In the genomic region with DNA sequence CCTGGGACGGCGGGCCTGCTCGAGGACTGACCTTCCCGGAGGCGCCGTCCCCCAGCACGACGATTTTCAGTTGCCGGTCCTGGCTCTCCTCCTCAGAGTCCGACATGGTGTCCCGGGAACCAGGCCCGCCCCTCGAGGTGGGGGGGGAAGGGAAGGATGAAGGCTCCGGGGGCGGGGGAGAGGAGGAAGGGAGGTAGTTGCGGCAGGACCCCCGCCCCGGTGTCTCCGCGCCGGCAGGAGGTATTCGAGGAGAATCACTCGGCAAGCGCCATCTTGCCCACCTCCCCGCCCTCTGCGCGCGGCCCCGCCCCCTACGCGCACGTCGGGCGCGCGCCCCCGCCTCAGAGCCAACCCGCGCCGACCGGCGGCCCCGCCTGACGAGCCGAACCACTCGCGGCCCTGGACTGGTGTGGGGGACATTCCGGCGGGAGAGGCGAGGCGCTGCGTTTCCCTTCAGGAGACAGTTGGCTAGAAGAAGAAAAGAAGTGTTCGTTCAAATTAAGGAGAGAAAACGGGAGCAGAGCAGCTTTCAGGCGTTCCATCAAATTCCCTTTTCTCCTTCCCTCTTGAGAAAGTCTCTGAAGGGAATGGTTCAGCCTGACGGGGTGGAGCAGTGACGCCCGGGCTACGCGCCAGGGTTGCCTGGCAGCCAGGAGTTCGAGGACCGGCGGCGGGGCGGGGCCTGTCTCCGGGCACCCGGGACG, we compare ENCODE assay signal across 8 cellular contexts. TPM values are rescaled to one million over a fixed set of nuclear protein-coding genes. Genes with fewer than 3 reads are reported as not detected.
A peak's percentile ranks its signal among the peaks of the same experiment; 100 is the strongest.
DNase-seq lines count a peak whose midpoint lies in the region; ATAC-seq and TF ChIP-seq lines count a peak whose summit lies in the region.

TSS of gene RAB28 (minus strand) at position 296 of the 704 bp plus-strand sequence.

- H3K9ac ChIP-seq in skeletal muscle satellite cell (ENCODE audit: low read depth, low read length): peak within 1 kb of the TSS; percentile 95

- no peaks in the 10 kb centered on the region for H3K27me3 ChIP-seq in AG04450 (ENCODE audit: control insufficient read depth, insufficient read depth, low read length)
- H3K27me3 ChIP-seq in WERI-Rb-1 (ENCODE audit: insufficient read depth, low read depth, severe bottlenecking): no peaks in the 10 kb centered on the region
- peaks cover 0 to 7% of the 10 kb centered on the region in 2 donors for H3K27me3 ChIP-seq in breast epithelium
- H3K27me3 ChIP-seq in skeletal muscle satellite cell (ENCODE audit: control insufficient read depth, insufficient read depth, low read length): no peaks in the 10 kb centered on the region

- H3K9me3 ChIP-seq in AG04450 (ENCODE audit: control insufficient read depth, insufficient read depth, low read length): no peaks in the 10 kb centered on the region; the same call in none of the 2 replicates
- no peaks in the 10 kb centered on the region for H3K9me3 ChIP-seq in WERI-Rb-1 (ENCODE audit: severe bottlenecking)
- H3K9me3 ChIP-seq in breast epithelium: no peaks in the 10 kb centered on the region
- H3K9me3 ChIP-seq in iPS-18c (ENCODE audit: control insufficient read depth, insufficient read depth, low read length): peaks cover 3% of the 10 kb centered on the region
- H3K9me3 ChIP-seq in skeletal muscle satellite cell (replicated peaks; ENCODE audit: low read length): no peaks in the 10 kb centered on the region

- peak; percentile 98 for ATAC-seq in GM18909 (IDR thresholded peaks at IDR 0.05; ENCODE audit: poor library complexity, unreplicated experiment)
- ATAC-seq in HG03159 (IDR thresholded peaks at IDR 0.05; ENCODE audit: unreplicated experiment): peak; percentile 96

- intact Hi-C loops in breast epithelium (cut with DNase I; ENCODE audit: low total_unique reads): no loop called here

- TF ChIP-seq CTCF in AG04450 (IDR thresholded peaks at IDR 0.05; ENCODE audit: low read depth, low read length) (no peak), WERI-Rb-1 (IDR thresholded peaks at IDR 0.05; ENCODE audit: low read depth, low read length) (no peak), breast epithelium (IDR thresholded peaks at IDR 0.05) (no peak)

- POLR2A ChIA-PET in AG04450 (lab: Yijun Ruan, JAX): no interaction called here

- DNase-seq in AG04450 (ENCODE audit: low read depth, low spot score): peak; percentile 86
- DNase-seq in NCI-H2227 (lab: John Stamatoyannopoulos, UW; ENCODE audit: unreplicated experiment): peak; percentile 90
- peak; percentile 94 for DNase-seq in WERI-Rb-1
- peak; percentile 89 for DNase-seq in breast epithelium (ENCODE audit: low spot score in 2 of 2)

- CTCF ChIA-PET in AG04450 (lab: Charles Lee): interaction anchor here (0.7 kb wide), 1 partner anchor 10 kb away, joined by 3 read pairs; no protein-coding TSS in a partner anchor

- H3K4me2 ChIP-seq in skeletal muscle satellite cell (ENCODE audit: low read length): peak within 1 kb of the TSS; percentile 89

- H3K27ac ChIP-seq in AG04450 (ENCODE audit: low read depth, low read length) (peak within 1 kb of the TSS; percentile 95), WERI-Rb-1 (peak within 1 kb of the TSS; percentile 98), breast epithelium (peak within 1 kb of the TSS; percentile 91 to 93)

- no peaks in the 10 kb centered on the region for H3K4me1 ChIP-seq in breast epithelium
- H3K4me1 ChIP-seq in skeletal muscle satellite cell (ENCODE audit: control insufficient read depth, insufficient read depth, low read length): peaks cover 20% of the 10 kb centered on the region

- peak within 1 kb of the TSS; percentile 77 for H3K4me3 ChIP-seq in AG04450 (ENCODE audit: low read depth, low read length)
- H3K4me3 ChIP-seq in WERI-Rb-1 (ENCODE audit: low read depth, low read length): peak within 1 kb of the TSS; percentile 67
- H3K4me3 ChIP-seq in breast epithelium: peak within 1 kb of the TSS; percentile 66 to 98 (median 86)
- peak within 1 kb of the TSS; percentile 88 for H3K4me3 ChIP-seq in iPS-18c (ENCODE audit: insufficient read depth, low read depth, low read length)
- peak within 1 kb of the TSS; percentile 74 for H3K4me3 ChIP-seq in skeletal muscle satellite cell (ENCODE audit: low read length)

- H3K36me3 ChIP-seq in WERI-Rb-1 (peaks cover 8% of the 10 kb centered on the region), breast epithelium (no peaks in the 10 kb centered on the region), skeletal muscle satellite cell (ENCODE audit: insufficient read depth, low read length) (no peaks in the 10 kb centered on the region)

- no peak for TF ChIP-seq POLR2A in breast epithelium (IDR thresholded peaks at IDR 0.05)

RNA-seq across cellular contexts. Expression of gene RAB28, which starts in this region (rescaled TPM):
- 13.6 and 19.8 TPM in 2 replicates for polyA plus RNA-seq in AG04450 (2011; rRNA removed)
- 5.7 and 7.5 TPM in 2 replicates for polyA minus RNA-seq in AG04450 (2011; rRNA and poly(A)+ RNA removed)
- total RNA-seq in breast epithelium: 10 to 100 TPM; 21.9 to 27.8 (median 24.3) TPM
- total RNA-seq in skeletal muscle satellite cell (2012; rRNA removed): 12.4 and 13.3 TPM in 2 replicates

Comparison
In these comparisons a context has a peak if more than half of its experiments do, and no peak if none do; other contexts are left out.
1. Peak in every context shown above with its lines: DNase-seq, ATAC-seq, H3K4me3 ChIP-seq and H3K27ac ChIP-seq.